15 cellular contexts compared by ENCODE assay signal in genomic region chr2:54879598-54880355, GRCh38.
DNase-seq lines count a peak whose midpoint lies in the region; ATAC-seq, FAIRE-seq and TF ChIP-seq lines count a peak whose summit lies in the region.
"Had no signal": no experiment of that assay in that cellular context is flagged by ENCODE, and none has a peak within 500 bp of the region (broad histone marks: within the 10 kb centered on the region; RNA-seq: fewer than 3 reads in every experiment).

No MANE protein-coding gene starts in this region.

- FAIRE-seq in D721Med (lab: Jason Lieb, UNC), result peak; percentile 93
- FAIRE-seq: endothelial cell of umbilical vein had no signal

- H3K4me1 Mint-ChIP-seq in WTC11, result no peaks in the 10 kb centered on the region
- H3K4me1 Mint-ChIP-seq: activated CD8-positive, alpha-beta memory T cell treated with anti-CD3 and anti-CD28 coated beads, Interleukin-2, amount 10 ng/mL, durations not matched to agents 7 days and 5 days had no signal

- POLR2A ChIA-PET in WTC11 (lab: Charles Lee), result interaction anchor here (0.5 kb wide), 1 partner anchor 187 kb away, joined by 3 read pairs; no protein-coding TSS in a partner anchor

- CTCF ChIA-PET in WTC11 (lab: Charles Lee), result interaction anchor here (0.9 to 1.8 kb wide), 6 partner anchors 19 to 188 kb away, joined by 3 to 5 read pairs (median 4); no protein-coding TSS in a partner anchor

- peak overlapping the region; percentile 71; the same call in 1 of the 2 replicates for H3K27ac Mint-ChIP-seq in WTC11
- H3K27ac Mint-ChIP-seq: activated CD8-positive, alpha-beta memory T cell treated with anti-CD3 and anti-CD28 coated beads, Interleukin-2, amount 10 ng/mL, durations not matched to agents 7 days and 5 days; natural killer cell treated with Interleukin-12 subunit alpha and Interleukin-12 subunit beta and Interleukin-15 and Interleukin-18, amount 100 ng/mL, for 72 hours had no signal

- DNase-seq in D721Med (ENCODE audit: insufficient read length, low spot score), result no peak
- DNase-seq in NCI-H1694 (lab: John Stamatoyannopoulos, UW), result peak; percentile 91
- DNase-seq in WTC11 (ENCODE audit: low spot score), result no peak
- DNase-seq in mucosa of gallbladder (ENCODE audit: low spot score), result peak; percentile 48
- DNase-seq in putamen (ENCODE audit: low spot score), result no peak
- DNase-seq in stimulated activated CD4-positive, alpha-beta T cell treated with anti-CD3 and anti-CD28 coated beads, Interleukin-4, amount 100 ng/mL, for 24 hours, result no peak
- DNase-seq in NCI-H1048 (lab: John Stamatoyannopoulos, UW), result no peak
- DNase-seq: activated CD8-positive, alpha-beta memory T cell treated with anti-CD3 and anti-CD28 coated beads, Interleukin-2, amount 10 ng/mL, durations not matched to agents 7 days and 5 days; amygdala; foreskin keratinocyte; SHP77 treated with DMSO at 0.1 percent for 48 hours; stimulated activated CD4-positive, alpha-beta T cell treated with anti-CD3 and anti-CD28 coated beads, Interleukin-1b, Interleukin-23, amount 100 ng/mL, for 48 hours had no signal

- TF ChIP-seq CTCF in D721Med (IDR thresholded peaks at IDR 0.05; ENCODE audit: insufficient read depth, missing control alignments) (no peak), WTC11 (IDR thresholded peaks at IDR 0.05) (no peak)

- no peak overlapping the region for H3K4me3 Mint-ChIP-seq in WTC11
- H3K4me3 Mint-ChIP-seq: activated CD8-positive, alpha-beta memory T cell treated with anti-CD3 and anti-CD28 coated beads, Interleukin-2, amount 10 ng/mL, durations not matched to agents 7 days and 5 days; natural killer cell treated with Interleukin-12 subunit alpha and Interleukin-12 subunit beta and Interleukin-15 and Interleukin-18, amount 100 ng/mL, for 72 hours had no signal

- H3K9me3 Mint-ChIP-seq in WTC11, result no peaks in the 10 kb centered on the region
- H3K9me3 Mint-ChIP-seq: natural killer cell treated with Interleukin-12 subunit alpha and Interleukin-12 subunit beta and Interleukin-15 and Interleukin-18, amount 100 ng/mL, for 72 hours had no signal

- no peaks in the 10 kb centered on the region for H3K36me3 Mint-ChIP-seq in WTC11
- H3K36me3 Mint-ChIP-seq: activated CD8-positive, alpha-beta memory T cell treated with anti-CD3 and anti-CD28 coated beads, Interleukin-2, amount 10 ng/mL, durations not matched to agents 7 days and 5 days; natural killer cell treated with Interleukin-12 subunit alpha and Interleukin-12 subunit beta and Interleukin-15 and Interleukin-18, amount 100 ng/mL, for 72 hours had no signal

- ATAC-seq in WTC11 (no peak), HG02678 (IDR thresholded peaks at IDR 0.05; ENCODE audit: unreplicated experiment) (no peak)
- ATAC-seq: activated CD8-positive, alpha-beta memory T cell treated with anti-CD3 and anti-CD28 coated beads, Interleukin-2, amount 10 ng/mL, durations not matched to agents 7 days and 5 days; foreskin keratinocyte; natural killer cell treated with Interleukin-12 subunit alpha and Interleukin-12 subunit beta and Interleukin-15 and Interleukin-18, amount 100 ng/mL, for 72 hours had no signal

- H3K27me3 Mint-ChIP-seq in WTC11 (ENCODE audit: low read depth), result no peaks in the 10 kb centered on the region
- H3K27me3 Mint-ChIP-seq: activated CD8-positive, alpha-beta memory T cell treated with anti-CD3 and anti-CD28 coated beads, Interleukin-2, amount 10 ng/mL, durations not matched to agents 7 days and 5 days had no signal

TF ChIP-seq in WTC11, 78 proteins besides CTCF, POLR2A, EP300 and RAD21:
- TF ChIP-seq, protein P1, sequence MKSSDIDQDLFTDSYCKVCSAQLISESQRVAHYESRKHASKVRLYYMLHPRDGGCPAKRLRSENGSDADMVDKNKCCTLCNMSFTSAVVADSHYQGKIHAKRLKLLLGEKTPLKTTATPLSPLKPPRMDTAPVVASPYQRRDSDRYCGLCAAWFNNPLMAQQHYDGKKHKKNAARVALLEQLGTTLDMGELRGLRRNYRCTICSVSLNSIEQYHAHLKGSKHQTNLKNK (CRISPR knock-in tag; IDR thresholded peaks at IDR 0.05), result no peak
- TF ChIP-seq NR1H2 (CRISPR knock-in tag; IDR thresholded peaks at IDR 0.05) (no peak), ZNF423 (CRISPR knock-in tag; IDR thresholded peaks at IDR 0.05) (no peak), ATF1 (CRISPR knock-in tag; IDR thresholded peaks at IDR 0.05) (no peak), SP1 (CRISPR knock-in tag; conservative IDR thresholded peaks at IDR 0.05) (no peak), IRF2 (CRISPR knock-in tag; IDR thresholded peaks at IDR 0.05; ENCODE audit: borderline replicate concordance, low read depth) (no peak)
- TF ChIP-seq, protein P2, sequence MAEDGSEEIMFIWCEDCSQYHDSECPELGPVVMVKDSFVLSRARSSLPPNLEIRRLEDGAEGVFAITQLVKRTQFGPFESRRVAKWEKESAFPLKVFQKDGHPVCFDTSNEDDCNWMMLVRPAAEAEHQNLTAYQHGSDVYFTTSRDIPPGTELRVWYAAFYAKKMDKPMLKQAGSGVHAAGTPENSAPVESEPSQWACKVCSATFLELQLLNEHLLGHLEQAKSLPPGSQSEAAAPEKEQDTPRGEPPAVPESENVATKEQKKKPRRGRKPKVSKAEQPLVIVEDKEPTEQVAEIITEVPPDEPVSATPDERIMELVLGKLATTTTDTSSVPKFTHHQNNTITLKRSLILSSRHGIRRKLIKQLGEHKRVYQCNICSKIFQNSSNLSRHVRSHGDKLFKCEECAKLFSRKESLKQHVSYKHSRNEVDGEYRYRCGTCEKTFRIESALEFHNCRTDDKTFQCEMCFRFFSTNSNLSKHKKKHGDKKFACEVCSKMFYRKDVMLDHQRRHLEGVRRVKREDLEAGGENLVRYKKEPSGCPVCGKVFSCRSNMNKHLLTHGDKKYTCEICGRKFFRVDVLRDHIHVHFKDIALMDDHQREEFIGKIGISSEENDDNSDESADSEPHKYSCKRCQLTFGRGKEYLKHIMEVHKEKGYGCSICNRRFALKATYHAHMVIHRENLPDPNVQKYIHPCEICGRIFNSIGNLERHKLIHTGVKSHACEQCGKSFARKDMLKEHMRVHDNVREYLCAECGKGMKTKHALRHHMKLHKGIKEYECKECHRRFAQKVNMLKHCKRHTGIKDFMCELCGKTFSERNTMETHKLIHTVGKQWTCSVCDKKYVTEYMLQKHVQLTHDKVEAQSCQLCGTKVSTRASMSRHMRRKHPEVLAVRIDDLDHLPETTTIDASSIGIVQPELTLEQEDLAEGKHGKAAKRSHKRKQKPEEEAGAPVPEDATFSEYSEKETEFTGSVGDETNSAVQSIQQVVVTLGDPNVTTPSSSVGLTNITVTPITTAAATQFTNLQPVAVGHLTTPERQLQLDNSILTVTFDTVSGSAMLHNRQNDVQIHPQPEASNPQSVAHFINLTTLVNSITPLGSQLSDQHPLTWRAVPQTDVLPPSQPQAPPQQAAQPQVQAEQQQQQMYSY (CRISPR knock-in tag; IDR thresholded peaks at IDR 0.05), result no peak
- TF ChIP-seq, protein P3, sequence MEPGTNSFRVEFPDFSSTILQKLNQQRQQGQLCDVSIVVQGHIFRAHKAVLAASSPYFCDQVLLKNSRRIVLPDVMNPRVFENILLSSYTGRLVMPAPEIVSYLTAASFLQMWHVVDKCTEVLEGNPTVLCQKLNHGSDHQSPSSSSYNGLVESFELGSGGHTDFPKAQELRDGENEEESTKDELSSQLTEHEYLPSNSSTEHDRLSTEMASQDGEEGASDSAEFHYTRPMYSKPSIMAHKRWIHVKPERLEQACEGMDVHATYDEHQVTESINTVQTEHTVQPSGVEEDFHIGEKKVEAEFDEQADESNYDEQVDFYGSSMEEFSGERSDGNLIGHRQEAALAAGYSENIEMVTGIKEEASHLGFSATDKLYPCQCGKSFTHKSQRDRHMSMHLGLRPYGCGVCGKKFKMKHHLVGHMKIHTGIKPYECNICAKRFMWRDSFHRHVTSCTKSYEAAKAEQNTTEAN (CRISPR knock-in tag; IDR thresholded peaks at IDR 0.05), result no peak
TF ChIP-seq in WTC11: peak in this region for 0.

Comparison
In these comparisons a context has a peak if more than half of its experiments do, and no peak if none do; other contexts are left out.
1. DNase-seq: peak in NCI-H1694 (single experiment) and mucosa of gallbladder (single experiment); none in D721Med (single experiment), WTC11 (single experiment), putamen (single experiment), stimulated activated CD4-positive, alpha-beta T cell treated with anti-CD3 and anti-CD28 coated beads, Interleukin-4, amount 100 ng/mL, for 24 hours (single experiment) and NCI-H1048 (single experiment).